In genomic region chr12:90953956-90954421, GRCh38 we compare ENCODE assay signal across 10 cellular contexts. TPM values are rescaled to one million over a fixed set of nuclear protein-coding genes. Genes with fewer than 3 reads are reported as not detected.
DNase-seq lines count a peak whose midpoint lies in the region; ATAC-seq and TF ChIP-seq lines count a peak whose summit lies in the region.
"Had no signal": no experiment of that assay in that cellular context is flagged by ENCODE, and none has a peak within 500 bp of the region (broad histone marks: within the 10 kb centered on the region; RNA-seq: fewer than 3 reads in every experiment).

No MANE protein-coding gene starts in this region.

- no peak overlapping the region for H2BK15ac ChIP-seq in H9 (ENCODE audit: low read depth, low read length)
- no peak overlapping the region for H2BK15ac ChIP-seq in mesendoderm (replicated peaks; ENCODE audit: low read depth)

- H2AFZ ChIP-seq in H9 (ENCODE audit: low read length): no peak overlapping the region

- H2AK5ac ChIP-seq in H9 (ENCODE audit: insufficient read length, low read length) (no peak overlapping the region), mesendoderm (ENCODE audit: low read length) (no peak overlapping the region)

- H3K4me1 ChIP-seq in H9 (ENCODE audit: insufficient read depth, low read length): no peaks in the 10 kb centered on the region
- no peaks in the 10 kb centered on the region for H3K4me1 ChIP-seq in mesendoderm (ENCODE audit: control insufficient read depth, low read depth, low read length)

- ATAC-seq in GM21528 (IDR thresholded peaks at IDR 0.05; ENCODE audit: low FRiP score, unreplicated experiment) (no peak), HG02852 (IDR thresholded peaks at IDR 0.05; ENCODE audit: unreplicated experiment) (no peak)

- H3K27ac ChIP-seq in H9 (ENCODE audit: insufficient read length, low read depth, low read length) (no peak overlapping the region), mesendoderm (ENCODE audit: low read depth, low read length) (no peak overlapping the region)

- H3K79me2 ChIP-seq in H9 (ENCODE audit: insufficient read depth, low read length) (no peaks in the 10 kb centered on the region), mesendoderm (ENCODE audit: control insufficient read depth, insufficient read depth, low read length) (no peaks in the 10 kb centered on the region)

- no peak overlapping the region for H4K91ac ChIP-seq in H9 (ENCODE audit: insufficient read length, low read depth, low read length)

- H3K4me3 Mint-ChIP-seq in H9: no peak overlapping the region
- H3K4me3 Mint-ChIP-seq: activated naive CD8-positive, alpha-beta T cell treated with anti-CD3 and anti-CD28 coated beads, Interleukin-2, amount 10 ng/mL, durations not matched to agents 7 days and 5 days had no signal

- no peak overlapping the region for H2BK20ac ChIP-seq in H9 (ENCODE audit: low read depth, low read length, poor library complexity, severe bottlenecking)

- H3K18ac ChIP-seq in H9 (ENCODE audit: insufficient read length, low read depth, low read length) (no peak overlapping the region), mesendoderm (ENCODE audit: low read length) (no peak overlapping the region)

- H4K8ac ChIP-seq in H9 (replicated peaks; ENCODE audit: insufficient read length, low read depth, low read length): no peak overlapping the region
- no peak overlapping the region for H4K8ac ChIP-seq in mesendoderm (ENCODE audit: low read depth, low read length)

- H2BK5ac ChIP-seq in H9 (ENCODE audit: insufficient read length, low read length): no peak overlapping the region
- no peak overlapping the region for H2BK5ac ChIP-seq in mesendoderm (ENCODE audit: low read length)

- H3K9me3 ChIP-seq in H9 (ENCODE audit: control insufficient read depth, low read depth, low read length): no peaks in the 10 kb centered on the region

- no peaks in the 10 kb centered on the region; a peak in 1 of 5 replicates for H3K9me3 Mint-ChIP-seq in H9
- H3K9me3 Mint-ChIP-seq: activated naive CD8-positive, alpha-beta T cell treated with anti-CD3 and anti-CD28 coated beads, Interleukin-2, amount 10 ng/mL, durations not matched to agents 7 days and 5 days had no signal

- H3K4me1 Mint-ChIP-seq in H9: peaks cover 0 to 2% of the 10 kb centered on the region in 2 experiments; a peak in 2 of 4 replicates

- H3K14ac ChIP-seq in H9 (ENCODE audit: insufficient read depth, low read length): no peak overlapping the region

- H3K23me2 ChIP-seq in H9 (ENCODE audit: insufficient read length, low read depth, low read length, poor library complexity, severe bottlenecking): no peaks in the 10 kb centered on the region

- H3K79me1 ChIP-seq in H9 (ENCODE audit: insufficient read depth, low read depth, low read length, poor library complexity, severe bottlenecking): no peaks in the 10 kb centered on the region
- H3K79me1 ChIP-seq in mesendoderm (ENCODE audit: low read length): no peaks in the 10 kb centered on the region

- H3K36me3 ChIP-seq in mesendoderm (ENCODE audit: control insufficient read depth, insufficient read depth, low read length): no peaks in the 10 kb centered on the region

- TF ChIP-seq CTCF in H9 (conservative IDR thresholded peaks at IDR 0.05) (peak; percentile 94), astrocyte of the spinal cord (IDR thresholded peaks at IDR 0.05; ENCODE audit: low read depth, low read length) (peak; percentile 27)

- H3K23ac ChIP-seq in H9 (ENCODE audit: insufficient read length, low read depth, low read length) (no peak overlapping the region), mesendoderm (ENCODE audit: low read length) (no peak overlapping the region)

- no peaks in the 10 kb centered on the region for H3K36me3 Mint-ChIP-seq in H9 (ENCODE audit: insufficient read depth in 1 of 3, low read depth in 3 of 3)
- H3K36me3 Mint-ChIP-seq: activated naive CD8-positive, alpha-beta T cell treated with anti-CD3 and anti-CD28 coated beads, Interleukin-2, amount 10 ng/mL, durations not matched to agents 7 days and 5 days had no signal

- H2BK120ac ChIP-seq in H9 (ENCODE audit: low read depth, low read length, poor library complexity, severe bottlenecking): no peak overlapping the region
- no peak overlapping the region for H2BK120ac ChIP-seq in mesendoderm (ENCODE audit: low read depth, low read length)

- H3K4ac ChIP-seq in H9 (ENCODE audit: low read depth, low read length) (no peak overlapping the region), mesendoderm (ENCODE audit: low read depth, low read length) (no peak overlapping the region)

- WGBS in H9 (ENCODE audit: extremely low coverage, insufficient read length, low lambda C conversion rate): no CpG with 5 or more reads among the region's 32 CpGs
- WGBS in mesendoderm (ENCODE audit: extremely low coverage, insufficient coverage, low lambda C conversion rate): no CpG with 5 or more reads among the region's 32 CpGs

- H3K56ac ChIP-seq in H9 (ENCODE audit: insufficient read length, low read depth, low read length) (no peak overlapping the region), mesendoderm (ENCODE audit: low read length) (no peak overlapping the region)

- H3K9ac ChIP-seq in H9 (ENCODE audit: extremely low read depth, insufficient read length, low read length) (no peak overlapping the region), mesendoderm (ENCODE audit: low read length) (no peak overlapping the region)

- no peaks in the 10 kb centered on the region; the same call in none of the 2 replicates for H3K27me3 Mint-ChIP-seq in H9 (ENCODE audit: low read depth)

- DNase-seq in G401 (ENCODE audit: low spot score) (peak; percentile 11), H9 (peak; percentile 97), astrocyte of the spinal cord (ENCODE audit: low read depth, low spot score) (no peak), mesendoderm (peak; percentile 88), kidney glomerular epithelial cell (lab: John Stamatoyannopoulos, UW) (no peak), NCI-H2196 (lab: John Stamatoyannopoulos, UW; ENCODE audit: unreplicated experiment) (no peak)
- DNase-seq: activated naive CD8-positive, alpha-beta T cell treated with anti-CD3 and anti-CD28 coated beads, Interleukin-2, amount 10 ng/mL, durations not matched to agents 7 days and 5 days had no signal

- in situ Hi-C loops in G401 (cut with HindIII; ENCODE audit: low sequenced_read_pairs) (no loop called here), astrocyte of the spinal cord (cut with HindIII; ENCODE audit: low sequenced_read_pairs) (no loop called here)

- H3K4me3 ChIP-seq in astrocyte of the spinal cord (ENCODE audit: low read depth, low read length) (no peak overlapping the region), mesendoderm (ENCODE audit: low read length) (no peak overlapping the region)

- H2BK12ac ChIP-seq in H9 (ENCODE audit: insufficient read length, low read depth, low read length): no peak overlapping the region

- H3K27me3 ChIP-seq in H9 (ENCODE audit: insufficient read depth, low read length) (no peaks in the 10 kb centered on the region), mesendoderm (ENCODE audit: insufficient read depth, low read length, poor library complexity) (no peaks in the 10 kb centered on the region)

- no peak overlapping the region for H3T11ph ChIP-seq in H9 (ENCODE audit: low read length)

- no peak overlapping the region for H4K5ac ChIP-seq in H9 (ENCODE audit: insufficient read length, low read depth, low read length)
- H4K5ac ChIP-seq in mesendoderm (ENCODE audit: low read length): no peak overlapping the region

- no peak overlapping the region for H3K27ac Mint-ChIP-seq in H9
- H3K27ac Mint-ChIP-seq: activated naive CD8-positive, alpha-beta T cell treated with anti-CD3 and anti-CD28 coated beads, Interleukin-2, amount 10 ng/mL, durations not matched to agents 7 days and 5 days had no signal

- no peak overlapping the region for H3K4me2 ChIP-seq in H9 (ENCODE audit: insufficient read depth, insufficient read length, low read length)
- H3K4me2 ChIP-seq in mesendoderm (ENCODE audit: low read length): no peak overlapping the region

- H4K20me1 ChIP-seq in H9 (ENCODE audit: control insufficient read depth, insufficient read depth, insufficient read length): no peaks in the 10 kb centered on the region

RNA-seq across cellular contexts. Expression of gene CCER1, which starts 1.0 kb away (rescaled TPM):
- not detected in 2 replicates for total RNA-seq in G401 (2014; rRNA removed; shearing (Covaris generic))
- total RNA-seq in H9 (2021): not detected in 2 replicates
- not detected for polyA plus RNA-seq in mesendoderm (2013, experiment 1 of 2)
- polyA plus RNA-seq in mesendoderm (2013, experiment 2 of 2): not detected
- total RNA-seq: activated naive CD8-positive, alpha-beta T cell treated with anti-CD3 and anti-CD28 coated beads, Interleukin-2, amount 10 ng/mL, durations not matched to agents 7 days and 5 days; T-helper 1 cell treated with Interleukin-12 subunit alpha and Interleukin-12 subunit beta and Interleukin-4 antibody, amounts not matched to agents 30 ng/mL and 1 ng/mL, for 36 hours had no signal

RNA-seq across cellular contexts. Expression of gene EPYC, which starts 50.8 kb away (rescaled TPM):
- total RNA-seq in G401 (2014; rRNA removed; shearing (Covaris generic)): not detected in 2 replicates
- total RNA-seq in H9 (2021): not detected in 2 replicates
- not detected for polyA plus RNA-seq in mesendoderm (2013, experiment 1 of 2)
- not detected for polyA plus RNA-seq in mesendoderm (2013, experiment 2 of 2)
- total RNA-seq: activated naive CD8-positive, alpha-beta T cell treated with anti-CD3 and anti-CD28 coated beads, Interleukin-2, amount 10 ng/mL, durations not matched to agents 7 days and 5 days; T-helper 1 cell treated with Interleukin-12 subunit alpha and Interleukin-12 subunit beta and Interleukin-4 antibody, amounts not matched to agents 30 ng/mL and 1 ng/mL, for 36 hours had no signal

Comparison
In these comparisons a context has a peak if more than half of its experiments do, and no peak if none do; other contexts are left out.
1. DNase-seq: peak in G401 (single experiment), H9 (single experiment) and mesendoderm (single experiment); none in astrocyte of the spinal cord (single experiment), kidney glomerular epithelial cell (single experiment) and NCI-H2196 (single experiment).